ENCODE assay signal across 14 cellular contexts in genomic region chr11:129317564-129317963, GRCh38. TPM values are rescaled to one million over a fixed set of nuclear protein-coding genes. Genes with fewer than 3 reads are reported as not detected.
DNase-seq lines count a peak whose midpoint lies in the region; ATAC-seq, FAIRE-seq and TF ChIP-seq lines count a peak whose summit lies in the region.
"Had no signal": no experiment of that assay in that cellular context is flagged by ENCODE, and none has a peak within 500 bp of the region (broad histone marks: within the 10 kb centered on the region; RNA-seq: fewer than 3 reads in every experiment).

No MANE protein-coding gene starts in this region.

- no peak for FAIRE-seq in pancreas (lab: Jason Lieb, UNC)

- H3K9me3 ChIP-seq in breast epithelium: no peaks in the 10 kb centered on the region
- H3K9me3 ChIP-seq in pancreas: no peaks in the 10 kb centered on the region
- no peaks in the 10 kb centered on the region for H3K9me3 ChIP-seq in right atrium auricular region
- no peaks in the 10 kb centered on the region for H3K9me3 ChIP-seq in A673 (ENCODE audit: low read depth, low read length, poor library complexity, severe bottlenecking)

- TF ChIP-seq POLR2A in breast epithelium (IDR thresholded peaks at IDR 0.05): no peak

- DNase-seq in HPDE6-E6E7 (ENCODE audit: extremely low spot score) (peak; percentile 67), NCI-H345 treated with DMSO at 0.1 percent for 48 hours (lab: John Stamatoyannopoulos, UW; ENCODE audit: unreplicated experiment) (peak; percentile 57), breast epithelium (ENCODE audit: low spot score in 2 of 2) (no peak), pancreas (peak in 1 of 6 donors; percentile 25), right atrium auricular region (ENCODE audit: low spot score) (no peak), A673 (ENCODE audit: low spot score) (no peak)
- DNase-seq: activated CD4-positive, alpha-beta memory T cell treated with anti-CD3 and anti-CD28 coated beads, Interleukin-2, amount 10 ng/mL, durations not matched to agents 7 days and 5 days; activated naive CD4-positive, alpha-beta T cell treated with Interleukin-2 at 50 U/mL for 16 hours; CD8-positive, alpha-beta T cell; stimulated activated naive CD8-positive, alpha-beta T cell treated with anti-CD3 and anti-CD28 coated beads, Interleukin-15, amount 100 ng/mL, for 72 hours had no signal

- BruUV-seq in A673 (replicated peaks; lab: Mats Ljungman, UMichigan): no TSS peak

- peak; percentile 51 to 62 (median 56) for ATAC-seq in pancreas
- ATAC-seq in GM18868 (IDR thresholded peaks at IDR 0.05; ENCODE audit: unreplicated experiment): no peak
- no peak for ATAC-seq in HG03439 (IDR thresholded peaks at IDR 0.05; ENCODE audit: unreplicated experiment)
- ATAC-seq: CD8-positive, alpha-beta T cell; stimulated activated naive CD8-positive, alpha-beta T cell treated with anti-CD3 and anti-CD28 coated beads, Interleukin-15, amount 100 ng/mL, for 72 hours had no signal

- H3K27me3 ChIP-seq in breast epithelium (no peaks in the 10 kb centered on the region), pancreas (no peaks in the 10 kb centered on the region), right atrium auricular region (no peaks in the 10 kb centered on the region), A673 (replicated peaks; ENCODE audit: insufficient read depth, low read depth, low read length, poor library complexity) (no peaks in the 10 kb centered on the region)

- H3K4me1 ChIP-seq in breast epithelium (peaks cover 0 to 20% of the 10 kb centered on the region in 2 donors), pancreas (peaks cover 18 to 44% (median 40%) of the 10 kb centered on the region in 3 donors), right atrium auricular region (peaks cover 0 to 28% of the 10 kb centered on the region in 2 donors), A673 (ENCODE audit: insufficient read depth, low read length, poor library complexity, severe bottlenecking) (peaks cover 47% of the 10 kb centered on the region)

- intact Hi-C loops in breast epithelium (cut with DNase I; ENCODE audit: low total_unique reads) (no loop called here), pancreas (cut with DNase I) (no loop called here), A673 (cut with micrococcal nuclease; ENCODE audit: unreplicated experiment) (no loop called here)

- H3K27ac ChIP-seq in breast epithelium (peak overlapping the region; percentile 70 to 86), pancreas (peak overlapping the region in 3 of 4 donors; percentile 27 to 83 (median 55)), right atrium auricular region (no peak overlapping the region), A673 (ENCODE audit: low read depth, low read length, poor library complexity, severe bottlenecking) (no peak overlapping the region)

- POLR2A ChIA-PET in A673 (lab: Charles Lee; ENCODE audit: low non-redundant PET): interaction anchor here (0.5 to 0.6 kb wide), 2 partner anchors 226 to 334 kb away, joined by 7 to 9 read pairs; no protein-coding TSS in a partner anchor

- CTCF ChIA-PET in A673 (lab: Charles Lee): no interaction called here

- no peak overlapping the region for H3K4me3 ChIP-seq in breast epithelium
- no peak overlapping the region for H3K4me3 ChIP-seq in pancreas
- no peak overlapping the region for H3K4me3 ChIP-seq in right atrium auricular region
- no peak overlapping the region for H3K4me3 ChIP-seq in A673 (ENCODE audit: low read depth, low read length, poor library complexity, severe bottlenecking)

- H3K36me3 ChIP-seq in breast epithelium (no peaks in the 10 kb centered on the region), pancreas (no peaks in the 10 kb centered on the region), right atrium auricular region (no peaks in the 10 kb centered on the region), A673 (ENCODE audit: insufficient read depth, low read length, poor library complexity, severe bottlenecking) (no peaks in the 10 kb centered on the region)

- TF ChIP-seq CTCF in breast epithelium (IDR thresholded peaks at IDR 0.05) (no peak), pancreas (IDR thresholded peaks at IDR 0.05) (no peak), right atrium auricular region (IDR thresholded peaks at IDR 0.05) (no peak), A673 (conservative IDR thresholded peaks at IDR 0.05; ENCODE audit: low read depth, low read length) (no peak)

- WGBS in pancreas, 2 donors: 42 to 43% methylated on average over 4 of the region's 4 CpGs

RNA-seq across cellular contexts. Expression of gene BARX2, which starts 58.1 kb away (rescaled TPM):
- total RNA-seq in breast epithelium (10 to 100 TPM in 1 of 3 donors, 1 to 10 TPM in 1, not detected in 1; 8.2 to 19.5 TPM), pancreas (1 to 10 TPM; 4.1 to 9.9 (median 5.2) TPM), right atrium auricular region (1 to 10 TPM in 1 of 2 donors, under 1 TPM in 1; 0.35 to 1.4 TPM), A673 (2021) (36.4 and 43.0 TPM in 2 replicates)
- polyA plus RNA-seq in pancreas: 1 to 10 TPM; 3.8 to 7.8 TPM
- total RNA-seq: activated CD4-positive, alpha-beta memory T cell treated with anti-CD3 and anti-CD28 coated beads, Interleukin-2, amount 10 ng/mL, durations not matched to agents 7 days and 5 days; cardiac septum; CD8-positive, alpha-beta T cell; fibroblast of lung had no signal
- polyA plus RNA-seq: fibroblast of lung had no signal

Comparison
In these comparisons a context has a peak if more than half of its experiments do, and no peak if none do; other contexts are left out.
1. DNase-seq: peak in HPDE6-E6E7 (single experiment) and NCI-H345 treated with DMSO at 0.1 percent for 48 hours (single experiment); none in breast epithelium (0 of 2), right atrium auricular region (single experiment) and A673 (single experiment).
2. H3K27ac ChIP-seq: peak in breast epithelium (2 of 2) and pancreas (3 of 4); none in right atrium auricular region (0 of 2) and A673 (single experiment).
3. ATAC-seq: peak in pancreas (4 of 4); none in GM18868 (single experiment) and HG03439 (single experiment).